22 cellular contexts compared by ENCODE assay signal in the genomic region with DNA sequence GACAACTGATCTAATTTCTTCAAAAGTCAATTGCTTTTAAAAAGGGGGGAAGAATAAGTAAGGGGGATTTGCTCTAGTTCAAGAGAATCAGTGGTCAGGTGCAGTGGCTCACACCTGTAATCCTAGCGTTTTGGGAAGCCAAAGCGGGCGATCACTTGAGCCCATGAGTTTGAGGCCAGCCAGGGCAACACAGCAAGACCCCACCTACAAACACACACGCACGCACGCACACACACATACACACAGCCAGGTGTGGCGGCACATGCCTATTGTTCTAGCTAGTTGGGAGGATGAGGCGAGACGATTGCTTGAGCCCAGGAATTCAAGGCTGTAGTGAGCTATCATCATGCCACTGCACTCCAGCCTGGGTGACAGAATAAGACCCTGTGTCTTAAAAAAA. TPM values are rescaled to one million over a fixed set of nuclear protein-coding genes. Genes with fewer than 3 reads are reported as not detected.
DNase-seq lines count a peak whose midpoint lies in the region; ATAC-seq, FAIRE-seq and TF ChIP-seq lines count a peak whose summit lies in the region.
"Had no signal": no experiment of that assay in that cellular context is flagged by ENCODE, and none has a peak within 500 bp of the region (broad histone marks: within the 10 kb centered on the region; RNA-seq: fewer than 3 reads in every experiment).

No MANE protein-coding gene starts in this region.

- H3K36me3 ChIP-seq in HEK293 (ENCODE audit: control insufficient read depth in 2 of 2, insufficient read depth in 1 of 2, low read length in 2 of 2) (peaks cover 62 to 92% of the 10 kb centered on the region in 2 experiments), K562 (ENCODE audit: control insufficient read depth, insufficient read depth, low read length) (peaks cover 92% of the 10 kb centered on the region), skeletal muscle tissue (ENCODE audit: control insufficient read depth in 3 of 3, insufficient read depth in 3 of 3, low read length in 3 of 3) (peaks cover 32 to 48% (median 36%) of the 10 kb centered on the region in 3 donors), mucosa of descending colon (ENCODE audit: low read depth) (no peaks in the 10 kb centered on the region)

- no peak for TF ChIP-seq RAD21 in K562 (CRISPR knock-in tag; conservative IDR thresholded peaks at IDR 0.05 in 1 of 2, IDR thresholded peaks at IDR 0.05 in 1 of 2)

- H3K9me1 ChIP-seq in K562 (ENCODE audit: control insufficient read depth, insufficient read depth, low read length): no peaks in the 10 kb centered on the region

- H4K20me1 ChIP-seq in K562 (replicated peaks; ENCODE audit: control insufficient read depth, insufficient read depth, low read length): no peaks in the 10 kb centered on the region

- no peaks in the 10 kb centered on the region for H3K9me3 Mint-ChIP-seq in activated CD8-positive, alpha-beta memory T cell treated with anti-CD3 and anti-CD28 coated beads, Interleukin-2, amount 10 ng/mL, durations not matched to agents 7 days and 5 days (ENCODE audit: low read depth)
- H3K9me3 Mint-ChIP-seq: CD8-positive, alpha-beta memory T cell; GM23338; HFFc6; IgD-negative memory B cell had no signal

- peaks cover 17% of the 10 kb centered on the region for H3K79me2 ChIP-seq in K562 (ENCODE audit: control insufficient read depth, insufficient read depth, low read length)

- FAIRE-seq in K562 (lab: Jason Lieb, UNC): no peak
- FAIRE-seq: G401.6, GM18507, H54 had no signal

- peaks cover 13% of the 10 kb centered on the region for H3K4me1 Mint-ChIP-seq in activated CD8-positive, alpha-beta memory T cell treated with anti-CD3 and anti-CD28 coated beads, Interleukin-2, amount 10 ng/mL, durations not matched to agents 7 days and 5 days
- H3K4me1 Mint-ChIP-seq: B cell, GM23338 had no signal

- CTCF ChIA-PET in activated CD8-positive, alpha-beta memory T cell treated with anti-CD3 and anti-CD28 coated beads, Interleukin-2, amount 10 ng/mL, durations not matched to agents 7 days and 5 days (lab: Charles Lee): interaction anchor here (1.2 to 1.3 kb wide), 2 partner anchors 9 to 72 kb away, joined by 3 read pairs; a partner anchor contains a TSS
- CTCF ChIA-PET in HEK293 (lab: Yijun Ruan, JAX): no interaction called here
- CTCF ChIA-PET in K562 (lab: Yijun Ruan, JAX; ENCODE audit: low intra/inter-chr PET ratio): no interaction called here

- H3K9ac ChIP-seq in K562 (ENCODE audit: insufficient read depth in 1 of 2, low read depth in 2 of 2, low read length in 2 of 2) (no peak overlapping the region), skeletal muscle tissue (ENCODE audit: low read depth in 1 of 3, low read length in 3 of 3) (no peak overlapping the region)
- H3K9ac ChIP-seq: BLaER1 treated with 17β-estradiol and CSF1 and Interleukin-3, amounts not matched to agents 10 nM and 100 nM had no signal

- no peak overlapping the region for H2AFZ ChIP-seq in K562 (ENCODE audit: low read depth, low read length)
- H2AFZ ChIP-seq: GM23338 had no signal

- H3K4me1 ChIP-seq in HEK293 (ENCODE audit: control insufficient read depth, insufficient read depth, low read length) (no peaks in the 10 kb centered on the region), K562 (replicated peaks in 1 of 2; ENCODE audit: control insufficient read depth in 2 of 2, insufficient read depth in 2 of 2, low read length in 2 of 2) (no peaks in the 10 kb centered on the region), skeletal muscle tissue (ENCODE audit: control insufficient read depth in 3 of 3, insufficient read depth in 3 of 3, low read length in 3 of 3) (peaks cover 3 to 10% (median 9%) of the 10 kb centered on the region in 3 donors), mucosa of descending colon (ENCODE audit: low read depth) (peaks cover 7% of the 10 kb centered on the region)
- H3K4me1 ChIP-seq: BLaER1 treated with 17β-estradiol and CSF1 and Interleukin-3, amounts not matched to agents 10 nM and 100 nM had no signal

- intact Hi-C loops in K562 (cut with micrococcal nuclease): no loop called here
- intact Hi-C loops in mucosa of descending colon (cut with DNase I, micrococcal nuclease): no loop called here

- DNase-seq in activated CD8-positive, alpha-beta memory T cell treated with anti-CD3 and anti-CD28 coated beads, Interleukin-2, amount 10 ng/mL, durations not matched to agents 7 days and 5 days: no peak
- no peak for DNase-seq in activated CD8-positive, alpha-beta memory T cell treated with anti-CD3 and anti-CD28 coated beads, Interleukin-2, amount 50 U/mL, for 4 hours
- DNase-seq in K562 (ENCODE audit: extremely low read depth in 1 of 4, low spot score in 3 of 4) (no peak), DMS153 treated with DMSO at 0.1 percent for 48 hours (lab: John Stamatoyannopoulos, UW; ENCODE audit: unreplicated experiment) (no peak), mucosa of descending colon (no peak)
- no peak for DNase-seq in central memory CD4-positive, alpha-beta T cell
- DNase-seq: 8988T; CD8-positive, alpha-beta memory T cell; COR-L47; DMS 273 treated with DMSO at 0.1 percent for 48 hours; HCEC 1CT; HFFc6 had no signal

- no peak for ATAC-seq in activated CD8-positive, alpha-beta memory T cell treated with anti-CD3 and anti-CD28 coated beads, Interleukin-2, amount 10 ng/mL, durations not matched to agents 7 days and 5 days
- no peak for ATAC-seq in K562
- no peak for ATAC-seq in mucosa of descending colon
- ATAC-seq: GM23338 had no signal

- H3K4me3 ChIP-seq in HEK293 (ENCODE audit: low read depth, low read length): no peak overlapping the region
- H3K4me3 ChIP-seq in K562: no peak overlapping the region
- H3K4me3 ChIP-seq in skeletal muscle tissue (ENCODE audit: low read length in 3 of 3): no peak overlapping the region
- H3K4me3 ChIP-seq in mucosa of descending colon: no peak overlapping the region
- H3K4me3 ChIP-seq: BLaER1 treated with 17β-estradiol and CSF1 and Interleukin-3, amounts not matched to agents 10 nM and 100 nM; GM23338 had no signal

- TF ChIP-seq POLR2A in K562 (conservative IDR thresholded peaks at IDR 0.05): no peak

- no peak for TF ChIP-seq CTCF in HEK293 (tag by site-specific recombination; IDR thresholded peaks at IDR 0.05)
- TF ChIP-seq CTCF in K562 (IDR thresholded peaks at IDR 0.05 in 2 of 3, conservative IDR thresholded peaks at IDR 0.05 in 1 of 3; ENCODE audit: insufficient read depth in 2 of 3, low read depth in 1 of 3, low read length in 3 of 3): no peak
- no peak for TF ChIP-seq CTCF in mucosa of descending colon (IDR thresholded peaks at IDR 0.05)

- H3K9me3 ChIP-seq in HEK293 (ENCODE audit: control insufficient read depth, insufficient read depth, low read depth, low read length): no peaks in the 10 kb centered on the region
- no peaks in the 10 kb centered on the region for H3K9me3 ChIP-seq in K562 (replicated peaks; ENCODE audit: control insufficient read depth, insufficient read depth, low read depth, low read length)
- H3K9me3 ChIP-seq in skeletal muscle tissue (ENCODE audit: control insufficient read depth in 3 of 3, low read length in 3 of 3): no peaks in the 10 kb centered on the region
- H3K9me3 ChIP-seq in mucosa of descending colon: no peaks in the 10 kb centered on the region
- H3K9me3 ChIP-seq: BLaER1 treated with 17β-estradiol and CSF1 and Interleukin-3, amounts not matched to agents 10 nM and 100 nM had no signal

- peaks cover 52% of the 10 kb centered on the region for H3K36me3 Mint-ChIP-seq in activated CD8-positive, alpha-beta memory T cell treated with anti-CD3 and anti-CD28 coated beads, Interleukin-2, amount 10 ng/mL, durations not matched to agents 7 days and 5 days

- no peaks in the 10 kb centered on the region for H3K27me3 Mint-ChIP-seq in activated CD8-positive, alpha-beta memory T cell treated with anti-CD3 and anti-CD28 coated beads, Interleukin-2, amount 10 ng/mL, durations not matched to agents 7 days and 5 days
- H3K27me3 Mint-ChIP-seq: B cell; CD8-positive, alpha-beta memory T cell; IgD-negative memory B cell had no signal

- H3K27me3 ChIP-seq in K562 (ENCODE audit: control insufficient read depth in 2 of 2, insufficient read depth in 2 of 2, low read length in 2 of 2) (no peaks in the 10 kb centered on the region), skeletal muscle tissue (ENCODE audit: control insufficient read depth in 3 of 3, insufficient read depth in 3 of 3, low read length in 3 of 3) (no peaks in the 10 kb centered on the region)
- H3K27me3 ChIP-seq: BLaER1 treated with 17β-estradiol and CSF1 and Interleukin-3, amounts not matched to agents 10 nM and 100 nM had no signal

- no peak overlapping the region for H3K27ac ChIP-seq in HEK293 (ENCODE audit: extremely low read depth, low read depth, low read length)
- no peak overlapping the region for H3K27ac ChIP-seq in K562 (ENCODE audit: extremely low read depth, low read depth, low read length)
- H3K27ac ChIP-seq in skeletal muscle tissue (ENCODE audit: low read depth, low read length): peak overlapping the region; percentile 1
- H3K27ac ChIP-seq: BLaER1 treated with 17β-estradiol and CSF1 and Interleukin-3, amounts not matched to agents 10 nM and 100 nM; HL-60 had no signal

- H3K4me2 ChIP-seq in K562 (ENCODE audit: insufficient read depth, low read length): no peak overlapping the region
- H3K4me2 ChIP-seq: BLaER1 treated with 17β-estradiol and CSF1 and Interleukin-3, amounts not matched to agents 10 nM and 100 nM; GM23338 had no signal

- no TSS peak for BruUV-seq in K562 (replicated peaks; lab: Mats Ljungman, UMichigan)

- POLR2A ChIA-PET in HEK293 (lab: Yijun Ruan, JAX): no interaction called here
- POLR2A ChIA-PET in K562 (lab: Yijun Ruan, JAX): interaction anchor here (2.1 kb wide), 1 partner anchor 12 kb away, joined by 7 read pairs; no protein-coding TSS in a partner anchor

- 93% methylated on average over 9 of the region's 9 CpGs for WGBS in K562 (ENCODE audit: insufficient coverage, low coverage, missing lambda C conversion rate)

- in situ Hi-C loops in K562 (cut with MboI): no loop called here

- H3K27ac Mint-ChIP-seq in activated CD8-positive, alpha-beta memory T cell treated with anti-CD3 and anti-CD28 coated beads, Interleukin-2, amount 10 ng/mL, durations not matched to agents 7 days and 5 days: peak overlapping the region; percentile 21
- H3K27ac Mint-ChIP-seq: B cell, GM23338, HFFc6, IgD-negative memory B cell had no signal

- TF ChIP-seq EP300 in K562 (IDR thresholded peaks at IDR 0.05; ENCODE audit: low read length): no peak

- no peak overlapping the region for H3K4me3 Mint-ChIP-seq in activated CD8-positive, alpha-beta memory T cell treated with anti-CD3 and anti-CD28 coated beads, Interleukin-2, amount 10 ng/mL, durations not matched to agents 7 days and 5 days
- H3K4me3 Mint-ChIP-seq: B cell; CD8-positive, alpha-beta memory T cell; GM23338; HFFc6; IgD-negative memory B cell had no signal

RNA-seq across cellular contexts. Expression of a gene that starts 9.6 kb away (rescaled TPM):
- 10 to 100 TPM; 59.3 to 80.7 TPM for total RNA-seq in activated CD8-positive, alpha-beta memory T cell treated with anti-CD3 and anti-CD28 coated beads, Interleukin-2, amount 10 ng/mL, durations not matched to agents 7 days and 5 days
- total RNA-seq in K562 (2011; cell fraction: chromatin; rRNA removed; ENCODE audit: low replicate concordance): 31.8 and 59.1 TPM in 2 replicates
- 19.3 and 21.4 TPM in 2 replicates for total RNA-seq in K562 (2011; cell fraction: nucleolus; rRNA removed)
- 34.1 and 46.1 TPM in 2 replicates for total RNA-seq in K562 (2011; cell fraction: nucleoplasm; rRNA removed)
- total RNA-seq in K562 (2014; rRNA removed) (54.0 and 57.8 TPM in 2 replicates), K562 (2014; rRNA removed; fragmentation: Illumina TruSeq; extraction: Trizol) (105 and 116 TPM in 2 replicates), K562 (2015; rRNA removed; fragmentation: Illumina TruSeq; extraction: Trizol) (75.1 and 76.0 TPM in 2 replicates), K562 (2021) (83.5 and 84.9 TPM in 2 replicates), skeletal muscle tissue (87.7 TPM), mucosa of descending colon (10 to 100 TPM; 70.2 to 81.5 (median 70.6) TPM)
- polyA plus RNA-seq in K562 (2011; rRNA removed) (74.4 and 98.8 TPM in 2 replicates), K562 (2014; fragmentation: Illumina TruSeq; extraction: Trizol) (75.0 and 87.5 TPM in 2 replicates), K562 (2014; fragmentation: Nextera tagmentation; extraction: Ambion mirVana) (10 to 100 TPM; 33.0 to 36.8 TPM), K562 (2014; rRNA removed) (60.9 and 69.5 TPM in 2 replicates)
- polyA plus RNA-seq in K562 (2011; cell fraction: cytosol; rRNA removed): 24.6 and 38.1 TPM in 2 replicates
- polyA plus RNA-seq in K562 (2011; cell fraction: nucleus; rRNA removed): 27.4 and 34.1 TPM in 2 replicates
- 52.6 and 68.4 TPM in 2 replicates for polyA plus RNA-seq in K562 (2012)
- 119 and 121 TPM in 2 replicates for polyA minus RNA-seq in K562 (2011; rRNA and poly(A)+ RNA removed)
- 33.0 and 47.5 TPM in 2 replicates for polyA minus RNA-seq in K562 (2011; cell fraction: cytosol; rRNA and poly(A)+ RNA removed)
- 15.5 and 22.8 TPM in 2 replicates for polyA minus RNA-seq in K562 (2011; cell fraction: nucleus; rRNA and poly(A)+ RNA removed)
